1 cellular context compared by ENCODE assay signal in the genomic region with DNA sequence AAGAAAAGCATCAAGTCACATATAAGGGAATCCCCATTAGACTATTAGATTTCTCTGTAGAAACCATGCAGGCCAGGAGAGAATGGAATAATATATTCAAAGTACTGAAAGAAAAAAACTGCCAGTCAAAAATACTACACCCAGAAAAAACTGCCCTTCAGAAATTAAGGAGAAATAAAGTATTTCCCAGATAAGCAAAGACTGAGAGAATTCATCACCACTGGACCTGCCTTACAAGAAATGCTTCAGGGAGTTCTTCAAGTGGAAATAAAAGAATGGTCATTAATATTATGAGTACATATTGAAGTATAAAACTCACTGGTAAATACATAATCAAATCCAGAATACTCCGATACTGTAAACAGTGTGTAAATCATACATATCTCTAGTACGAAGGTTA.
TF ChIP-seq lines count a peak whose summit lies in the region.

No MANE protein-coding gene starts in this region.

TF ChIP-seq in HepG2, 621 proteins besides CTCF, POLR2A, EP300 and RAD21:
- peak; percentile 91; the same call in 1 of the 2 replicates for TF ChIP-seq ZNF337 (CRISPR knock-in tag; IDR thresholded peaks at IDR 0.05; ENCODE audit: borderline replicate concordance, low read depth)
- no peak for TF ChIP-seq FOXC1 (CRISPR knock-in tag; IDR thresholded peaks at IDR 0.05; ENCODE audit: borderline replicate concordance)
- TF ChIP-seq, protein P1, sequence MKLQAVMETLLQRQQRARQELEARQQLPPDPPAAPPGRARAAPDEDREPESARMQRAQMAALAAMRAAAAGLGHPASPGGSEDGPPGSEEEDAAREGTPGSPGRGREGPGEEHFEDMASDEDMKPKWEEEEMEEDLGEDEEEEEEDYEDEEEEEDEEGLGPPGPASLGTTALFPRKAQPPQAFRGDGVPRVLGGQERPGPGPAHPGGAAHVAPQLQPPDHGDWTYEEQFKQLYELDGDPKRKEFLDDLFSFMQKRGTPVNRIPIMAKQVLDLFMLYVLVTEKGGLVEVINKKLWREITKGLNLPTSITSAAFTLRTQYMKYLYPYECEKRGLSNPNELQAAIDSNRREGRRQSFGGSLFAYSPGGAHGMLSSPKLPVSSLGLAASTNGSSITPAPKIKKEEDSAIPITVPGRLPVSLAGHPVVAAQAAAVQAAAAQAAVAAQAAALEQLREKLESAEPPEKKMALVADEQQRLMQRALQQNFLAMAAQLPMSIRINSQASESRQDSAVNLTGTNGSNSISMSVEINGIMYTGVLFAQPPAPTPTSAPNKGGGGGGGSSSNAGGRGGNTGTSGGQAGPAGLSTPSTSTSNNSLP (IDR thresholded peaks at IDR 0.05; ENCODE audit: low read depth, low read length) = peak; percentile 55; the same call in 1 of the 2 replicates
